Comparison of ENCODE assay signal across 17 cellular contexts in the genomic region with DNA sequence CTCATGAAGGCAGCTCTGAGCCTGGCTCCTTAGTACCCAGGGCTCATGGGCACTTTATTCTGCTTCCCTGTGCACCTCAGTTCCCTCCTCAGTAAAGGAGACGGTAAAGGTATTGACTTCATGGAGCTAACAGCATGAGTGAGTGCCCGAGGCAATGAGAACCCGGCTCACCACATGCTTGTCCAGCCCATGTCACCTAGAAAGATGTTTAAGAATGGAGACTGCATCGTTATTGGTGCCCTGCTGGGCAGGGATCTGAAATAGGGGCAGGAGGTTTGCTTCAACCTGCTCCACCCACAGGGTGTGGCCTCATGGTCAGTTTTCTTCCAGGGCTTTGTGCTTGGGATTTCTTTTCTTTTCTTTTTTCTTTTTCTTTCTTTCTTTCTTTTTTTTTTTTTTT. TPM values are rescaled to one million over a fixed set of nuclear protein-coding genes. Genes with fewer than 3 reads are reported as not detected.
DNase-seq lines count a peak whose midpoint lies in the region; FAIRE-seq and TF ChIP-seq lines count a peak whose summit lies in the region.
"Had no signal": no experiment of that assay in that cellular context is flagged by ENCODE, and none has a peak within 500 bp of the region (broad histone marks: within the 10 kb centered on the region; RNA-seq: fewer than 3 reads in every experiment).

No MANE protein-coding gene starts in this region.

- H3K36me3 ChIP-seq in esophagus muscularis mucosa (peaks cover 7 to 79% (median 51%) of the 10 kb centered on the region in 4 donors), trophoblast cell (ENCODE audit: control insufficient read depth in 1 of 2, insufficient read depth in 2 of 2, low read length in 2 of 2) (peaks cover 37 to 52% of the 10 kb centered on the region in 2 experiments), thyroid gland (peaks cover 6 to 7% of the 10 kb centered on the region in 2 donors)
- H3K36me3 ChIP-seq: BE2C, HAP-1 had no signal

- no peak for DNase-seq in CD14-positive monocyte (ENCODE audit: low spot score)
- no peak for DNase-seq in HL-60 (ENCODE audit: low read depth in 1 of 2, low spot score in 1 of 2)
- no peak for DNase-seq in esophagus muscularis mucosa (ENCODE audit: extremely low spot score)
- peak; percentile 97 for DNase-seq in trophoblast cell
- DNase-seq in D721Med (ENCODE audit: insufficient read length, low spot score): no peak
- DNase-seq in DMS53 treated with DMSO at 0.1 percent for 48 hours (lab: John Stamatoyannopoulos, UW; ENCODE audit: unreplicated experiment): no peak
- DNase-seq in thyroid gland: no peak
- DNase-seq: BE2C; CD4-positive, alpha-beta memory T cell; DMS79 treated with DMSO at 0.1 percent for 48 hours; NCI-H1930; NCI-H446 had no signal

- intact Hi-C loops in CD14-positive monocyte (cut with micrococcal nuclease) (no loop called here), esophagus muscularis mucosa (cut with DNase I) (no loop called here), thyroid gland (cut with DNase I) (no loop called here)

- H4K12ac ChIP-seq in trophoblast cell (ENCODE audit: low read depth, low read length): no peak overlapping the region

- no peak overlapping the region for H3K18ac ChIP-seq in trophoblast cell (ENCODE audit: low read length)

- H3K27me3 Mint-ChIP-seq in CD14-positive monocyte (ENCODE audit: low read depth in 3 of 3): peaks cover 0 to 2% (median 0%) of the 10 kb centered on the region in 3 donors
- H3K27me3 Mint-ChIP-seq: CD4-positive, alpha-beta memory T cell had no signal

- no peak overlapping the region for H3K4ac ChIP-seq in trophoblast cell (ENCODE audit: low read depth, low read length)

- peak overlapping the region; percentile 77; the same call in 1 of the 2 replicates for H3K27ac ChIP-seq in HL-60 (replicated peaks)
- peak overlapping the region; percentile 1 to 63 (median 17) for H3K27ac ChIP-seq in esophagus muscularis mucosa (replicated peaks in 1 of 4)
- H3K27ac ChIP-seq in trophoblast cell (ENCODE audit: low read depth, low read length): no peak overlapping the region
- peak overlapping the region in 1 of 3 donors; percentile 62 for H3K27ac ChIP-seq in thyroid gland
- H3K27ac ChIP-seq: SJSA1 had no signal

- no peak overlapping the region for H2BK5ac ChIP-seq in trophoblast cell (ENCODE audit: low read depth, low read length, poor library complexity)

- no peaks in the 10 kb centered on the region for H3K9me3 Mint-ChIP-seq in CD14-positive monocyte
- H3K9me3 Mint-ChIP-seq: CD4-positive, alpha-beta memory T cell had no signal

- WGBS in esophagus muscularis mucosa: 84% methylated on average over 4 of the region's 4 CpGs
- no CpG with 5 or more reads among the region's 4 CpGs for WGBS in trophoblast cell (ENCODE audit: extremely low coverage, insufficient coverage, insufficient read length)
- WGBS in thyroid gland, 2 donors: 93 to 97% methylated on average over 4 of the region's 4 CpGs

- no peak overlapping the region for H4K91ac ChIP-seq in trophoblast cell (ENCODE audit: low read depth, low read length)

- no peak overlapping the region for H3K9ac ChIP-seq in trophoblast cell (ENCODE audit: low read length)

- H2AFZ ChIP-seq in trophoblast cell (ENCODE audit: insufficient read depth, low read length, poor library complexity): no peak overlapping the region

- H2AK5ac ChIP-seq in trophoblast cell (ENCODE audit: low read length): no peak overlapping the region

- TF ChIP-seq CTCF in CD14-positive monocyte (IDR thresholded peaks at IDR 0.05) (no peak), HL-60 (IDR thresholded peaks at IDR 0.05; ENCODE audit: insufficient read depth, low read length) (no peak), esophagus muscularis mucosa (IDR thresholded peaks at IDR 0.05) (no peak), D721Med (IDR thresholded peaks at IDR 0.05; ENCODE audit: insufficient read depth, missing control alignments) (no peak), thyroid gland (IDR thresholded peaks at IDR 0.05) (no peak)

- no peak overlapping the region for H4K8ac ChIP-seq in trophoblast cell (ENCODE audit: low read depth, low read length)

- no peak overlapping the region for H3K14ac ChIP-seq in trophoblast cell (ENCODE audit: low read length)

- H3K36me3 Mint-ChIP-seq in CD14-positive monocyte: peaks cover 20 to 34% of the 10 kb centered on the region in 2 donors

- TF ChIP-seq POLR2A in esophagus muscularis mucosa (IDR thresholded peaks at IDR 0.05; ENCODE audit: low read depth) (no peak), thyroid gland (IDR thresholded peaks at IDR 0.05) (no peak)

- H2BK12ac ChIP-seq in trophoblast cell (ENCODE audit: low read length): no peak overlapping the region

- H3K4me3 ChIP-seq in HL-60 (replicated peaks; ENCODE audit: insufficient read depth, low read length): no peak overlapping the region
- no peak overlapping the region for H3K4me3 ChIP-seq in esophagus muscularis mucosa
- no peak overlapping the region for H3K4me3 ChIP-seq in trophoblast cell (ENCODE audit: low read depth, low read length)
- H3K4me3 ChIP-seq in thyroid gland (replicated peaks in 1 of 3): no peak overlapping the region
- H3K4me3 ChIP-seq: HAP-1, K562, SJSA1 had no signal

- H3K4me2 ChIP-seq in trophoblast cell (ENCODE audit: low read length): no peak overlapping the region

- H3K4me1 Mint-ChIP-seq in CD14-positive monocyte: peaks cover 74% of the 10 kb centered on the region

- H3K27me3 ChIP-seq in HL-60 (ENCODE audit: insufficient read depth, poor library complexity, severe bottlenecking) (no peaks in the 10 kb centered on the region), esophagus muscularis mucosa (no peaks in the 10 kb centered on the region), trophoblast cell (ENCODE audit: insufficient read depth, low read length) (no peaks in the 10 kb centered on the region), thyroid gland (no peaks in the 10 kb centered on the region)
- H3K27me3 ChIP-seq: BE2C, SJSA1 had no signal

- no peaks in the 10 kb centered on the region for H3K9me3 ChIP-seq in esophagus muscularis mucosa
- no peaks in the 10 kb centered on the region for H3K9me3 ChIP-seq in trophoblast cell (ENCODE audit: insufficient read depth, low read depth, low read length)
- H3K9me3 ChIP-seq in thyroid gland: no peaks in the 10 kb centered on the region
- H3K9me3 ChIP-seq: BE2C, HAP-1, SJSA1 had no signal

- H3K4me3 Mint-ChIP-seq in CD14-positive monocyte: no peak overlapping the region
- H3K4me3 Mint-ChIP-seq: CD4-positive, alpha-beta memory T cell had no signal

- TF ChIP-seq EP300 in esophagus muscularis mucosa (IDR thresholded peaks at IDR 0.05): no peak

- H3K4me1 ChIP-seq in esophagus muscularis mucosa (peaks cover 31 to 39% (median 37%) of the 10 kb centered on the region in 4 donors), trophoblast cell (ENCODE audit: control insufficient read depth in 1 of 2, insufficient read depth in 2 of 2, low read length in 2 of 2) (peaks cover 6 to 9% of the 10 kb centered on the region in 2 experiments), thyroid gland (peaks cover 4 to 22% of the 10 kb centered on the region in 2 donors)
- H3K4me1 ChIP-seq: BE2C had no signal

- FAIRE-seq in D721Med (lab: Jason Lieb, UNC): no peak
- FAIRE-seq: G401.6, GM12891, K562 had no signal

- no peak overlapping the region for H2BK120ac ChIP-seq in trophoblast cell (ENCODE audit: insufficient read depth, low read length, poor library complexity)

- no peak overlapping the region for H3K23ac ChIP-seq in trophoblast cell (ENCODE audit: low read length)

- no peaks in the 10 kb centered on the region for H3K79me2 ChIP-seq in trophoblast cell (ENCODE audit: control insufficient read depth, insufficient read depth, low read length, poor library complexity)

- no peaks in the 10 kb centered on the region for H3K79me1 ChIP-seq in trophoblast cell (ENCODE audit: low read length)

- H3K27ac Mint-ChIP-seq in CD14-positive monocyte: peak overlapping the region; percentile 24 to 87 (median 68)
- H3K27ac Mint-ChIP-seq: CD4-positive, alpha-beta memory T cell had no signal

RNA-seq across cellular contexts. Expression of a gene that starts 7.0 kb away (rescaled TPM):
- 1 to 10 TPM; 1.5 to 3.2 TPM for polyA plus RNA-seq in CD14-positive monocyte
- total RNA-seq in esophagus muscularis mucosa: 1 to 10 TPM; 1.5 to 2.9 (median 2.2) TPM
- 0.37 TPM in 2 replicates for polyA plus RNA-seq in trophoblast cell (2013)
- 1 to 10 TPM in 2 of 4 donors, under 1 TPM in 2; 0.33 to 2.6 (median 1.5) TPM for total RNA-seq in thyroid gland

Comparison
In these comparisons a context has a peak if more than half of its experiments do, and no peak if none do; other contexts are left out.
1. DNase-seq: peak in trophoblast cell (2 of 2); none in CD14-positive monocyte (single experiment), HL-60 (0 of 2), esophagus muscularis mucosa (single experiment), D721Med (single experiment), DMS53 treated with DMSO at 0.1 percent for 48 hours (single experiment) and thyroid gland (0 of 2).